Comparison of ENCODE assay signal across 3 cellular contexts in genomic region chr10:14114791-14115190, GRCh38.
"Had no signal": no experiment of that assay in that cellular context is flagged by ENCODE, and none has a peak within 500 bp of the region (broad histone marks: within the 10 kb centered on the region; RNA-seq: fewer than 3 reads in every experiment).

No MANE protein-coding gene starts in this region.

- DNase-seq: GDM1, GF-D8 had no signal

- H3K4me3 ChIP-seq: GM12878 had no signal

- ATAC-seq: GM12878 had no signal
